Comparison of ENCODE assay signal across 23 cellular contexts in genomic region chr6:105804000-105804399, GRCh38.
"Had no signal": no experiment of that assay in that cellular context is flagged by ENCODE, and none has a peak within 500 bp of the region (broad histone marks: within the 10 kb centered on the region; RNA-seq: fewer than 3 reads in every experiment).

No MANE protein-coding gene starts in this region.

- DNase-seq: activated B cell treated with CpG ODN at 0.5 μM for 24 hours; activated CD4-positive, alpha-beta memory T cell treated with anti-CD3 and anti-CD28 coated beads, Interleukin-2, amount 10 ng/mL, durations not matched to agents 7 days and 5 days; activated CD4-positive, alpha-beta T cell treated with anti-CD3 and anti-CD28 coated beads for 4 hours; activated CD8-positive, alpha-beta memory T cell treated with anti-CD3 and anti-CD28 coated beads, Interleukin-2, amount 10 ng/mL, durations not matched to agents 7 days and 5 days; activated naive CD4-positive, alpha-beta T cell treated with anti-CD3 and anti-CD28 coated beads, Interleukin-2, amount 10 ng/mL, durations not matched to agents 7 days and 5 days; activated naive CD8-positive, alpha-beta T cell treated with anti-CD3 and anti-CD28 coated beads, Interleukin-2, amount 50 U/mL, for 24 hours; activated T-cell treated with anti-CD3 and anti-CD28 coated beads, Interleukin-2, amount 50 U/mL, for 1 hour; aorta; left colon; lower lobe of right lung; sigmoid colon; spleen; stimulated activated CD4-positive, alpha-beta T cell treated with anti-CD3 and anti-CD28 coated beads, Interleukin-4, amount 100 ng/mL, for 4 hours; T-cell; upper lobe of left lung had no signal

- H3K4me3 Mint-ChIP-seq: activated B cell treated with CpG ODN at 0.5 μM for 24 hours; activated CD4-positive, alpha-beta memory T cell treated with anti-CD3 and anti-CD28 coated beads, Interleukin-2, amount 10 ng/mL, durations not matched to agents 7 days and 5 days; activated CD8-positive, alpha-beta memory T cell treated with anti-CD3 and anti-CD28 coated beads, Interleukin-2, amount 10 ng/mL, durations not matched to agents 7 days and 5 days; activated naive CD4-positive, alpha-beta T cell treated with anti-CD3 and anti-CD28 coated beads, Interleukin-2, amount 10 ng/mL, durations not matched to agents 7 days and 5 days; activated naive CD8-positive, alpha-beta T cell treated with anti-CD3 and anti-CD28 coated beads, Interleukin-2, amount 50 U/mL, for 24 hours; mesothelial cell of epicardium; natural killer cell treated with Interleukin-12 subunit alpha and Interleukin-12 subunit beta and Interleukin-15 and Interleukin-18, amount 100 ng/mL, for 72 hours; stimulated activated memory B cell treated with anti-CD40 and anti-IgM and Interleukin-4, amounts not matched to agents 10 μg/mL and 1 μg/mL and 100 μg/mL, for 72 hours; T-cell had no signal

- H3K36me3 ChIP-seq: lower lobe of right lung, neutrophil, sigmoid colon, spleen, thoracic aorta, upper lobe of left lung had no signal

- H3K27ac ChIP-seq: coronary artery, lower lobe of right lung, neutrophil, parathyroid adenoma, sigmoid colon, spleen, thoracic aorta, upper lobe of left lung had no signal

- H3K9ac ChIP-seq: parathyroid adenoma had no signal

- ATAC-seq: activated CD8-positive, alpha-beta memory T cell treated with anti-CD3 and anti-CD28 coated beads, Interleukin-2, amount 10 ng/mL, durations not matched to agents 7 days and 5 days; activated naive CD8-positive, alpha-beta T cell treated with anti-CD3 and anti-CD28 coated beads, Interleukin-2, amount 50 U/mL, for 24 hours; left colon; lower lobe of right lung; natural killer cell treated with Interleukin-12 subunit alpha and Interleukin-12 subunit beta and Interleukin-15 and Interleukin-18, amount 100 ng/mL, for 72 hours; stimulated activated memory B cell treated with anti-CD40 and anti-IgM and Interleukin-4, amounts not matched to agents 10 μg/mL and 1 μg/mL and 100 μg/mL, for 72 hours; T-cell had no signal

- H3K79me2 ChIP-seq: parathyroid adenoma had no signal

- H2AFZ ChIP-seq: parathyroid adenoma had no signal

- H3K27ac Mint-ChIP-seq: activated B cell treated with CpG ODN at 0.5 μM for 24 hours; activated CD4-positive, alpha-beta memory T cell treated with anti-CD3 and anti-CD28 coated beads, Interleukin-2, amount 10 ng/mL, durations not matched to agents 7 days and 5 days; activated CD8-positive, alpha-beta memory T cell treated with anti-CD3 and anti-CD28 coated beads, Interleukin-2, amount 10 ng/mL, durations not matched to agents 7 days and 5 days; activated naive CD4-positive, alpha-beta T cell treated with anti-CD3 and anti-CD28 coated beads, Interleukin-2, amount 10 ng/mL, durations not matched to agents 7 days and 5 days; activated naive CD8-positive, alpha-beta T cell treated with anti-CD3 and anti-CD28 coated beads, Interleukin-2, amount 50 U/mL, for 24 hours; activated T-helper 2 cell treated with anti-CD3 and anti-CD28 coated beads, Interferon-gamma antibody, Interleukin-2, Interleukin-4, amounts not matched to agents 10 μg/mL and 5 μg/mL and 100 μg/mL, durations not matched to agents 14 hours and 24 hours and 36 hours; mesothelial cell of epicardium; natural killer cell treated with Interleukin-12 subunit alpha and Interleukin-12 subunit beta and Interleukin-15 and Interleukin-18, amount 100 ng/mL, for 72 hours; stimulated activated memory B cell treated with anti-CD40 and anti-IgM and Interleukin-4, amounts not matched to agents 10 μg/mL and 1 μg/mL and 100 μg/mL, for 72 hours; T-cell had no signal

- H3K9me3 Mint-ChIP-seq: activated B cell treated with CpG ODN at 0.5 μM for 24 hours; activated naive CD8-positive, alpha-beta T cell treated with anti-CD3 and anti-CD28 coated beads, Interleukin-2, amount 50 U/mL, for 24 hours; natural killer cell treated with Interleukin-12 subunit alpha and Interleukin-12 subunit beta and Interleukin-15 and Interleukin-18, amount 100 ng/mL, for 72 hours; stimulated activated memory B cell treated with anti-CD40 and anti-IgM and Interleukin-4, amounts not matched to agents 10 μg/mL and 1 μg/mL and 100 μg/mL, for 72 hours; T-cell had no signal

- H3K4me1 Mint-ChIP-seq: activated B cell treated with CpG ODN at 0.5 μM for 24 hours; mesothelial cell of epicardium; stimulated activated memory B cell treated with anti-CD40 and anti-IgM and Interleukin-4, amounts not matched to agents 10 μg/mL and 1 μg/mL and 100 μg/mL, for 72 hours had no signal

- H3K9me3 ChIP-seq: lower lobe of right lung, neutrophil, sigmoid colon, spleen, thoracic aorta, upper lobe of left lung had no signal

- H3K27me3 Mint-ChIP-seq: activated B cell treated with CpG ODN at 0.5 μM for 24 hours; activated CD4-positive, alpha-beta memory T cell treated with anti-CD3 and anti-CD28 coated beads, Interleukin-2, amount 10 ng/mL, durations not matched to agents 7 days and 5 days; activated CD8-positive, alpha-beta memory T cell treated with anti-CD3 and anti-CD28 coated beads, Interleukin-2, amount 10 ng/mL, durations not matched to agents 7 days and 5 days; stimulated activated memory B cell treated with anti-CD40 and anti-IgM and Interleukin-4, amounts not matched to agents 10 μg/mL and 1 μg/mL and 100 μg/mL, for 72 hours; T-cell had no signal

- H3K4me3 ChIP-seq: coronary artery, lower lobe of right lung, sigmoid colon, spleen, thoracic aorta, upper lobe of left lung had no signal

- H3K4me1 ChIP-seq: parathyroid adenoma had no signal

- H3K27me3 ChIP-seq: neutrophil, sigmoid colon, spleen, upper lobe of left lung had no signal

- H3K36me3 Mint-ChIP-seq: mesothelial cell of epicardium; natural killer cell treated with Interleukin-12 subunit alpha and Interleukin-12 subunit beta and Interleukin-15 and Interleukin-18, amount 100 ng/mL, for 72 hours; stimulated activated memory B cell treated with anti-CD40 and anti-IgM and Interleukin-4, amounts not matched to agents 10 μg/mL and 1 μg/mL and 100 μg/mL, for 72 hours had no signal
